24 cellular contexts compared by ENCODE assay signal in the genomic region with DNA sequence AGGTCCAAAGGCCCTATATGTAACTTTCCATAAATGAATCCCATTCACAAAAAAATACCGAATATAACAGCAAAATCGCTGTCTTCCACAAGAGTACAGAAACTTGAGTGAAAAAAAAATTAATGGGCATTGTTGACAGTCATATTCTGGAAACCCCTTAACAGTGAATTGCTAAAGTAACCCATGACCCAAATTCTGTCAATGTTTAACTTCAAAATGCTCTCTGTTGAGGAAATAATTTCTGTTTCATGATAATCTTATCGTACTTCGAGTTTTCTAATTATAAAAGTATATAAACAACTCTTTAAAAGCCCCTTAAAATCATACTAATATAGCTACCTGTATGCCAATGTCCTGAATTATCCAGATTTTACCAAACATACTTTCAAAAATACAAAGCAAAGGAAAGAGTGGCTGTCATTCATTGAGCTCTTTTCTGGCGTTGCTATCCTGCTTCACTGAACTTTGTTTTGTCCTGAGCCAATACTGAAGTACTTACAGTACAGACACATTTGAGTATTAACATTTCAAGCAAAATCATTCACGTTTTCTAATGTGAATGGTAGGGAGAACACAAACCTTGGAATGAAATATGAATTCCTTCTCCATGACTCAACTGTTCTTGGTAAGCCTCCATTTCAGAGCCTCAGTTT. TPM values are rescaled to one million over a fixed set of nuclear protein-coding genes. Genes with fewer than 3 reads are reported as not detected.
DNase-seq lines count a peak whose midpoint lies in the region; ATAC-seq, FAIRE-seq and TF ChIP-seq lines count a peak whose summit lies in the region.
"Had no signal": no experiment of that assay in that cellular context is flagged by ENCODE, and none has a peak within 500 bp of the region (broad histone marks: within the 10 kb centered on the region; RNA-seq: fewer than 3 reads in every experiment).

No MANE protein-coding gene starts in this region.

- no peak overlapping the region for H3K4me3 ChIP-seq in choroid plexus epithelial cell (ENCODE audit: low read depth, low read length)
- H3K4me3 ChIP-seq: K562, Peyer's patch had no signal

- ATAC-seq in HG03520 (IDR thresholded peaks at IDR 0.05; ENCODE audit: unreplicated experiment) (no peak), GM18868 (IDR thresholded peaks at IDR 0.05; ENCODE audit: unreplicated experiment) (no peak)
- ATAC-seq: K562, Right ventricle myocardium inferior had no signal

- TF ChIP-seq CTCF in choroid plexus epithelial cell (conservative IDR thresholded peaks at IDR 0.05; ENCODE audit: low read depth, low read length) = no peak

- no peak for FAIRE-seq in HTR-8/SVneo (lab: Jason Lieb, UNC)
- FAIRE-seq: K562 had no signal

- peak; percentile 1 for DNase-seq in EH (ENCODE audit: low read depth)
- DNase-seq in choroid plexus epithelial cell (ENCODE audit: low read depth) = peak; percentile 4
- peak; percentile 3 for DNase-seq in left kidney (ENCODE audit: low read depth, low spot score)
- DNase-seq in renal cortical epithelial cell (ENCODE audit: low read depth) = peak; percentile 42
- no peak for DNase-seq in HTR-8/SVneo (ENCODE audit: insufficient read length, low spot score)
- DNase-seq in KG1 (lab: John Stamatoyannopoulos, UW) = no peak
- DNase-seq: C1 segment of cervical spinal cord; CD8-positive, alpha-beta memory T cell; DMS79; H9; MV-4-11; NCI-H1417 treated with DMSO at 0.1 percent for 48 hours; NCI-H2081; NCI-H2171 treated with DMSO at 0.1 percent for 48 hours; NCI-H446 treated with DMSO at 0.1 percent for 48 hours; NCI-H748 treated with DMSO at 0.1 percent for 48 hours; NK-92 treated with Interleukin-12 subunit alpha and Interleukin-12 subunit beta, amount 100 ng/mL, for 24 hours; Peyer's patch had no signal

RNA-seq across cellular contexts. Expression of a gene that starts 2.4 kb away (rescaled TPM):
- total RNA-seq in renal cortical epithelial cell = not detected in 2 replicates
- total RNA-seq: A673; CD8-positive, alpha-beta memory T cell; H9; K562; Peyer's patch; Right ventricle myocardium inferior; SK-MEL-5 had no signal

RNA-seq across cellular contexts. Expression of a gene that starts 31.7 kb away (rescaled TPM):
- total RNA-seq in renal cortical epithelial cell = 13.7 and 14.8 TPM in 2 replicates

RNA-seq across cellular contexts. Expression of a gene that starts 54.4 kb away (rescaled TPM):
- not detected in 2 replicates for total RNA-seq in renal cortical epithelial cell
- total RNA-seq: A673; CD8-positive, alpha-beta memory T cell; H9; Peyer's patch; Right ventricle myocardium inferior; SK-MEL-5 had no signal

Comparison
In these comparisons a context has a peak if more than half of its experiments do, and no peak if none do; other contexts are left out.
1. DNase-seq: peak in EH (single experiment), choroid plexus epithelial cell (single experiment), left kidney (single experiment) and renal cortical epithelial cell (single experiment); none in HTR-8/SVneo (single experiment) and KG1 (single experiment).